ENCODE assay signal across 9 cellular contexts in the genomic region with DNA sequence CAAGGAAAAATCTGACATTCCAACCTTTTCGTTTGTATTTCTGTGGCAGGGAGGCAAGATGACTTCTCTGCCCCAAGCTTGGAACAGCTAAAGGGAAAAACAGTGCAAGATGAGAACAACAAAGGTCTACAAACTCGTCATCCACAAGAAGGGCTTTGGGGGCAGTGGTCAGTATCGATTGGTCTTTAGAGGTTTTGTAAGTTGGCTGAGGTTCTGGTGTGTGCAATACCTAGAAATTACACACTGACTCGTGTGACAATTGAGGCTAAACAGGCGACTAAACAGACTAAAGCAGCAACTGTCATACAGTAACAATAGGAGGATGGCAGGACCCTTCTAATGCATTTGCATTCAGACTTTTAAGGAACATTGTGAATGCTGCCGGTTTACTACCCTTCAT. TPM values are rescaled to one million over a fixed set of nuclear protein-coding genes. Genes with fewer than 3 reads are reported as not detected.
A peak's percentile ranks its signal among the peaks of the same experiment; 100 is the strongest.
DNase-seq lines count a peak whose midpoint lies in the region; ATAC-seq, FAIRE-seq and TF ChIP-seq lines count a peak whose summit lies in the region.
"Had no signal": no experiment of that assay in that cellular context is flagged by ENCODE, and none has a peak within 500 bp of the region (broad histone marks: within the 10 kb centered on the region; RNA-seq: fewer than 3 reads in every experiment).

No MANE protein-coding gene starts in this region.

- H3K27me3 Mint-ChIP-seq in CD4-positive, alpha-beta T cell: no peaks in the 10 kb centered on the region

- no peaks in the 10 kb centered on the region for H3K27me3 ChIP-seq in CD4-positive, alpha-beta T cell (ENCODE audit: control insufficient read depth, insufficient read depth, low read length)
- H3K27me3 ChIP-seq in duodenal mucosa (ENCODE audit: control insufficient read depth in 1 of 2, insufficient read depth in 2 of 2, low read length in 2 of 2): no peaks in the 10 kb centered on the region
- H3K27me3 ChIP-seq in neural cell (ENCODE audit: insufficient read depth, low read depth, low read length): no peaks in the 10 kb centered on the region

- H2AFZ ChIP-seq in neural cell (ENCODE audit: low read depth, low read length): peak overlapping the region; percentile 24

- no peak overlapping the region for H3K27ac ChIP-seq in CD4-positive, alpha-beta T cell (ENCODE audit: low read depth, low read length)
- no peak overlapping the region for H3K27ac ChIP-seq in duodenal mucosa (ENCODE audit: low read depth, low read length)
- peak overlapping the region; percentile 26 for H3K27ac ChIP-seq in neural cell (ENCODE audit: low read length)

- POLR2A ChIA-PET in CD4-positive, alpha-beta T cell (lab: Charles Lee): no interaction called here

- no peak for TF ChIP-seq RAD21 in neural cell (conservative IDR thresholded peaks at IDR 0.05)

- H3K9me3 ChIP-seq in CD4-positive, alpha-beta T cell (ENCODE audit: control insufficient read depth, low read length): no peaks in the 10 kb centered on the region
- H3K9me3 ChIP-seq in duodenal mucosa (ENCODE audit: control insufficient read depth in 1 of 2, low read length in 2 of 2) (no peaks in the 10 kb centered on the region), neural cell (ENCODE audit: low read length) (no peaks in the 10 kb centered on the region)

- TF ChIP-seq POLR2A in NB4 (IDR thresholded peaks at IDR 0.05; ENCODE audit: extremely low read depth, insufficient read length): no peak

- no peaks in the 10 kb centered on the region for H3K9me3 Mint-ChIP-seq in CD4-positive, alpha-beta T cell

- FAIRE-seq in urothelium cell line (lab: Jason Lieb, UNC): no peak

- no peak for ATAC-seq in CD4-positive, alpha-beta T cell (ENCODE audit: poor library complexity)
- ATAC-seq in GM21737 (IDR thresholded peaks at IDR 0.05; ENCODE audit: unreplicated experiment): no peak

- peaks cover 40% of the 10 kb centered on the region for H3K4me1 Mint-ChIP-seq in CD4-positive, alpha-beta T cell (ENCODE audit: low read depth)

- peak overlapping the region; percentile 77 to 90 for H3K9ac ChIP-seq in duodenal mucosa (ENCODE audit: low read depth in 1 of 2, low read length in 2 of 2)
- H3K9ac ChIP-seq in neural cell (ENCODE audit: low read length): peak overlapping the region; percentile 86

- DNase-seq in CD4-positive, alpha-beta T cell: no peak
- DNase-seq in NB4 (ENCODE audit: low read depth) (no peak), NCI-H82 (lab: John Stamatoyannopoulos, UW) (no peak), ureter (ENCODE audit: low spot score) (no peak), urothelium cell line (ENCODE audit: low spot score) (no peak)
- DNase-seq: NCI-H524 treated with DMSO at 0.1 percent for 48 hours had no signal

- H4K20me1 ChIP-seq in neural cell (ENCODE audit: insufficient read depth): no peaks in the 10 kb centered on the region

- peaks cover 16 to 23% of the 10 kb centered on the region in 2 donors for H3K4me1 ChIP-seq in duodenal mucosa (ENCODE audit: control insufficient read depth in 1 of 2, insufficient read depth in 2 of 2, low read length in 2 of 2)

- peak overlapping the region; percentile 94 for H3K4me3 Mint-ChIP-seq in CD4-positive, alpha-beta T cell

- H3K79me2 ChIP-seq in neural cell (replicated peaks; ENCODE audit: insufficient read depth, low read length): no peaks in the 10 kb centered on the region

- H3K4me2 ChIP-seq in neural cell (ENCODE audit: low read length): peak overlapping the region; percentile 69

- peaks cover 5% of the 10 kb centered on the region for H3F3A ChIP-seq in neural cell (ENCODE audit: insufficient read depth, low read length, poor library complexity, severe bottlenecking)

- no peak for TF ChIP-seq CTCF in CD4-positive, alpha-beta T cell (IDR thresholded peaks at IDR 0.05)
- TF ChIP-seq CTCF in NB4 (IDR thresholded peaks at IDR 0.05; ENCODE audit: low read depth, low read length): no peak
- no peak for TF ChIP-seq CTCF in neural cell (IDR thresholded peaks at IDR 0.05; ENCODE audit: poor library complexity, severe bottlenecking)

- peak overlapping the region; percentile 99 for H3K27ac Mint-ChIP-seq in CD4-positive, alpha-beta T cell

- no peak for TF ChIP-seq EP300 in neural cell (conservative IDR thresholded peaks at IDR 0.05; ENCODE audit: poor library complexity, severe bottlenecking)

- CTCF ChIA-PET in CD4-positive, alpha-beta T cell (lab: Charles Lee): interaction anchor here (0.9 to 1.2 kb wide), 2 partner anchors 9 to 89 kb away, joined by 3 to 4 read pairs; no protein-coding TSS in a partner anchor

- H3K4me3 ChIP-seq in NB4 (ENCODE audit: low read depth, low read length) (peak overlapping the region; percentile 76), duodenal mucosa (ENCODE audit: low read depth in 1 of 2, low read length in 2 of 2) (peak overlapping the region; percentile 89 to 96), neural cell (ENCODE audit: low read length) (peak overlapping the region; percentile 82)

- H3K36me3 ChIP-seq in duodenal mucosa (ENCODE audit: control insufficient read depth in 1 of 2, insufficient read depth in 2 of 2, low read length in 2 of 2) (peaks cover 0 to 12% of the 10 kb centered on the region in 2 donors), neural cell (ENCODE audit: insufficient read depth, low read length) (no peaks in the 10 kb centered on the region)

- peaks cover 25% of the 10 kb centered on the region for H3K36me3 Mint-ChIP-seq in CD4-positive, alpha-beta T cell (ENCODE audit: low read depth)

- intact Hi-C loops in CD4-positive, alpha-beta T cell (cut with DNase I, micrococcal nuclease): loop anchor here (5.0 to 10.0 kb wide), 10 partner anchors 78 to 1988 kb away; a partner anchor contains a TSS

- H3K9me2 ChIP-seq in neural cell (ENCODE audit: insufficient read depth, low read length): no peaks in the 10 kb centered on the region

TF ChIP-seq in neural cell, 6 proteins besides CTCF, POLR2A, EP300 and RAD21:
- TF ChIP-seq SMC3 (conservative IDR thresholded peaks at IDR 0.05; ENCODE audit: poor library complexity) (no peak), POLR2AphosphoS5 (IDR thresholded peaks at IDR 0.05) (no peak), MXI1 (conservative IDR thresholded peaks at IDR 0.05; ENCODE audit: poor library complexity, severe bottlenecking) (no peak), EZH2 (IDR thresholded peaks at IDR 0.05; ENCODE audit: borderline replicate concordance, insufficient read depth, low read length, poor library complexity, severe bottlenecking) (no peak), TAF1 (IDR thresholded peaks at IDR 0.05; ENCODE audit: low read depth) (no peak)
- TF ChIP-seq, protein P1, sequence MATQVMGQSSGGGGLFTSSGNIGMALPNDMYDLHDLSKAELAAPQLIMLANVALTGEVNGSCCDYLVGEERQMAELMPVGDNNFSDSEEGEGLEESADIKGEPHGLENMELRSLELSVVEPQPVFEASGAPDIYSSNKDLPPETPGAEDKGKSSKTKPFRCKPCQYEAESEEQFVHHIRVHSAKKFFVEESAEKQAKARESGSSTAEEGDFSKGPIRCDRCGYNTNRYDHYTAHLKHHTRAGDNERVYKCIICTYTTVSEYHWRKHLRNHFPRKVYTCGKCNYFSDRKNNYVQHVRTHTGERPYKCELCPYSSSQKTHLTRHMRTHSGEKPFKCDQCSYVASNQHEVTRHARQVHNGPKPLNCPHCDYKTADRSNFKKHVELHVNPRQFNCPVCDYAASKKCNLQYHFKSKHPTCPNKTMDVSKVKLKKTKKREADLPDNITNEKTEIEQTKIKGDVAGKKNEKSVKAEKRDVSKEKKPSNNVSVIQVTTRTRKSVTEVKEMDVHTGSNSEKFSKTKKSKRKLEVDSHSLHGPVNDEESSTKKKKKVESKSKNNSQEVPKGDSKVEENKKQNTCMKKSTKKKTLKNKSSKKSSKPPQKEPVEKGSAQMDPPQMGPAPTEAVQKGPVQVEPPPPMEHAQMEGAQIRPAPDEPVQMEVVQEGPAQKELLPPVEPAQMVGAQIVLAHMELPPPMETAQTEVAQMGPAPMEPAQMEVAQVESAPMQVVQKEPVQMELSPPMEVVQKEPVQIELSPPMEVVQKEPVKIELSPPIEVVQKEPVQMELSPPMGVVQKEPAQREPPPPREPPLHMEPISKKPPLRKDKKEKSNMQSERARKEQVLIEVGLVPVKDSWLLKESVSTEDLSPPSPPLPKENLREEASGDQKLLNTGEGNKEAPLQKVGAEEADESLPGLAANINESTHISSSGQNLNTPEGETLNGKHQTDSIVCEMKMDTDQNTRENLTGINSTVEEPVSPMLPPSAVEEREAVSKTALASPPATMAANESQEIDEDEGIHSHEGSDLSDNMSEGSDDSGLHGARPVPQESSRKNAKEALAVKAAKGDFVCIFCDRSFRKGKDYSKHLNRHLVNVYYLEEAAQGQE (IDR thresholded peaks at IDR 0.05; ENCODE audit: borderline replicate concordance): no peak
TF ChIP-seq in neural cell: peak in this region for 0.

RNA-seq across cellular contexts. Expression of a gene that starts 1.0 kb away (rescaled TPM):
- total RNA-seq in CD4-positive, alpha-beta T cell: 10 to 100 TPM; 32.9 to 36.6 TPM
- 11.3 and 18.2 TPM in 2 replicates for polyA plus RNA-seq in neural cell
- 21.9 and 26.5 TPM in 2 replicates for polyA minus RNA-seq in neural cell
- 55.4 TPM for total RNA-seq in ureter

RNA-seq across cellular contexts. Expression of a gene that starts 4.9 kb away (rescaled TPM):
- 10 to 100 TPM; 23.4 to 24.9 TPM for total RNA-seq in CD4-positive, alpha-beta T cell
- 14.3 and 15.1 TPM in 2 replicates for polyA plus RNA-seq in neural cell
- 72.8 and 92.6 TPM in 2 replicates for polyA minus RNA-seq in neural cell
- total RNA-seq in ureter: 63.3 TPM
